In the genomic region with DNA sequence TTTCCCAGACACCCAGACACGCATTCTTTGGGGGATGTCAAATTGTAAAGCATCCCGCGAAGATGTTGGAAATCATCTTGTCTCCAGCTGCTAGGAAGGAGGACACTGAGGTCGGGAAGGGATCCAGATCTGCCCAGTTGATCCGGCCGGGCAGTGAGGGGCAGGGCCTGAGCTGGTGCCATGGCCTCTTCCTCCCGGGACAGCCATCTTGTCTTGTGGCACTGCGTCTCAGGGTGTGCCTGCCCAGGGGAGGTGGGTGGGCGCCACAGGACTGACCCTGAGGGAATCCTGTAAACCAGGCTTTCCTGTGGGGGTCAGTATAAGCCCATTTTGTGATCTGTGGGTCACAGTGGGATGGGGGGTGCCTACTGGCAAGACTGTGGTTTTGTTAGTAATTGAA, we compare ENCODE assay signal across 23 cellular contexts. TPM values are rescaled to one million over a fixed set of nuclear protein-coding genes. Genes with fewer than 3 reads are reported as not detected.
DNase-seq lines count a peak whose midpoint lies in the region; FAIRE-seq and TF ChIP-seq lines count a peak whose summit lies in the region.
"Had no signal": no experiment of that assay in that cellular context is flagged by ENCODE, and none has a peak within 500 bp of the region (broad histone marks: within the 10 kb centered on the region; RNA-seq: fewer than 3 reads in every experiment).

No MANE protein-coding gene starts in this region.

- no peak overlapping the region for H2BK5ac ChIP-seq in H1 (ENCODE audit: low read depth, low read length)

- no peak overlapping the region for H2AK5ac ChIP-seq in H1 (ENCODE audit: low read depth, low read length)

- H3K4ac ChIP-seq in H1 (replicated peaks; ENCODE audit: insufficient read length, low read depth, low read length), result no peak overlapping the region

- H3K27me3 Mint-ChIP-seq in type B pancreatic cell, result no peaks in the 10 kb centered on the region
- H3K27me3 Mint-ChIP-seq: B cell; CD4-positive, alpha-beta T cell had no signal

- no peak overlapping the region for H3K23ac ChIP-seq in H1 (ENCODE audit: insufficient read length)

- no peaks in the 10 kb centered on the region for H3K4me1 Mint-ChIP-seq in type B pancreatic cell (ENCODE audit: unreplicated experiment)

- 0 out of 2 replicates have a peak overlapping the region, but pooled peaks have one; percentile 35 for H4K8ac ChIP-seq in H1 (ENCODE audit: extremely low read depth, insufficient read depth, low read length)

- peaks cover 16% of the 10 kb centered on the region for H3K36me3 Mint-ChIP-seq in type B pancreatic cell

- no peak overlapping the region for H2BK20ac ChIP-seq in H1 (ENCODE audit: low read length)

- no peak overlapping the region for H3K4me2 ChIP-seq in H1 (ENCODE audit: insufficient read depth in 1 of 2, low read depth in 2 of 2, low read length in 2 of 2)
- H3K4me2 ChIP-seq: A549; BLaER1 treated with 17β-estradiol and CSF1 and Interleukin-3, amounts not matched to agents 10 nM and 100 nM had no signal

- no peak overlapping the region for H4K5ac ChIP-seq in H1 (ENCODE audit: insufficient read length, low read depth, low read length)

- POLR2A ChIA-PET in H1 (lab: Charles Lee; ENCODE audit: partially characterized antibody), result no interaction called here

- H3K36me3 ChIP-seq in H7 (replicated peaks; ENCODE audit: control insufficient read depth, insufficient read depth, low read length) (peaks cover 3% of the 10 kb centered on the region; the same call in 1 of the 2 replicates), H1 (ENCODE audit: control insufficient read depth in 2 of 4, insufficient read depth in 4 of 4, low read length in 3 of 4) (peaks cover 0 to 20% (median under 1%) of the 10 kb centered on the region in 4 experiments; a peak in 4 of 8 replicates)

- no peak overlapping the region for H3K27ac Mint-ChIP-seq in type B pancreatic cell
- H3K27ac Mint-ChIP-seq: B cell; CD4-positive, alpha-beta T cell; CD8-positive, alpha-beta T cell had no signal

- H4K20me1 ChIP-seq in H1 (replicated peaks in 1 of 2; ENCODE audit: control insufficient read depth in 1 of 2, insufficient read depth in 2 of 2, low read length in 2 of 2), result peaks cover 0 to 6% of the 10 kb centered on the region in 2 experiments

- no peaks in the 10 kb centered on the region; the same call in 1 of the 2 replicates for H3K79me1 ChIP-seq in H1 (ENCODE audit: low read depth, low read length)

- no peak for TF ChIP-seq EP300 in H1 (IDR thresholded peaks at IDR 0.05; ENCODE audit: borderline replicate concordance in 1 of 2, low read depth in 2 of 2, low read length in 2 of 2)

- TF ChIP-seq CTCF in H1 (IDR thresholded peaks at IDR 0.05; ENCODE audit: control extremely low read depth in 1 of 3, insufficient read depth in 1 of 3, low read depth in 1 of 3, low read length in 3 of 3) (no peak), type B pancreatic cell (conservative IDR thresholded peaks at IDR 0.05) (no peak)

- peak in 1 of 2 experiments; percentile 7; a peak in 1 of 4 replicates for TF ChIP-seq RAD21 in H1 (IDR thresholded peaks at IDR 0.05 in 1 of 2, conservative IDR thresholded peaks at IDR 0.05 in 1 of 2; ENCODE audit: low read depth in 2 of 2, low read length in 2 of 2)

- 88% methylated on average over 9 of the region's 9 CpGs; no CpG with 5 or more reads in 1 of the 2 experiments for WGBS in H1 (ENCODE audit: extremely low coverage in 1 of 2, insufficient coverage in 1 of 2, insufficient read length in 1 of 2, insufficient replicate concordance in 2 of 2, low coverage in 1 of 2, low lambda C conversion rate in 2 of 2, missing lambda C conversion rate in 1 of 2), 2 experiments

- H3K23me2 ChIP-seq in H1 (ENCODE audit: low read depth, low read length), result no peaks in the 10 kb centered on the region

- H2AFZ ChIP-seq in H1 (ENCODE audit: low read length), result no peak overlapping the region

- no peaks in the 10 kb centered on the region for H3K9me3 Mint-ChIP-seq in type B pancreatic cell
- H3K9me3 Mint-ChIP-seq: CD4-positive, alpha-beta T cell had no signal

- H3K9me3 ChIP-seq in H1 (ENCODE audit: insufficient read depth in 2 of 2, low read depth in 1 of 2, low read length in 1 of 2), result no peaks in the 10 kb centered on the region
- H3K9me3 ChIP-seq: A549, Caco-2 had no signal

- CTCF ChIA-PET in H1 (lab: Charles Lee; ENCODE audit: partially characterized antibody), result no interaction called here

- no peak overlapping the region for H2BK12ac ChIP-seq in H1 (ENCODE audit: low read depth, low read length)

- no peak overlapping the region for H2BK15ac ChIP-seq in H1 (ENCODE audit: low read length)

- peak; percentile 40 for DNase-seq in activated CD8-positive, alpha-beta memory T cell treated with anti-CD3 and anti-CD28 coated beads, Interleukin-2, amount 50 U/mL, for 48 hours
- DNase-seq in activated CD8-positive, alpha-beta memory T cell treated with anti-CD3 and anti-CD28 coated beads for 24 hours, result no peak
- DNase-seq in H7 (peak; percentile 33), H1 (ENCODE audit: low read depth in 1 of 2, low spot score in 2 of 2) (no peak), type B pancreatic cell (ENCODE audit: extremely low spot score, unreplicated experiment) (peak; percentile 36), cortex of kidney (lab: John Stamatoyannopoulos, UW) (no peak), HT-29 (ENCODE audit: low spot score) (no peak)
- DNase-seq: AML-193; Caco-2; Calu3; CD4-positive, alpha-beta T cell; CD8-positive, alpha-beta T cell; DMS79 treated with DMSO at 0.1 percent for 48 hours; GF-D8 had no signal

- H3K79me2 ChIP-seq in H1 (ENCODE audit: control insufficient read depth in 1 of 2, insufficient read depth in 2 of 2, low read length in 2 of 2), result no peaks in the 10 kb centered on the region

- H3K4me3 Mint-ChIP-seq in type B pancreatic cell, result no peak overlapping the region
- H3K4me3 Mint-ChIP-seq: B cell; CD4-positive, alpha-beta T cell; CD8-positive, alpha-beta T cell had no signal

- TF ChIP-seq POLR2A in H1 (IDR thresholded peaks at IDR 0.05; ENCODE audit: control extremely low read depth in 1 of 2, low read depth in 2 of 2, low read length in 2 of 2), result no peak

- no peak overlapping the region for H2BK120ac ChIP-seq in H1 (replicated peaks; ENCODE audit: low read depth, low read length)

- no peak overlapping the region for H3K27ac ChIP-seq in H1 (ENCODE audit: low read depth, low read length)
- H3K27ac ChIP-seq: 22Rv1; A549; BLaER1 treated with 17β-estradiol and CSF1 and Interleukin-3, amounts not matched to agents 10 nM and 100 nM; C4-2B had no signal

- no peaks in the 10 kb centered on the region for H3K4me1 ChIP-seq in H1 (replicated peaks in 1 of 4; ENCODE audit: control insufficient read depth in 3 of 4, insufficient read depth in 4 of 4, low read length in 3 of 4)
- H3K4me1 ChIP-seq: A549; BLaER1 treated with 17β-estradiol and CSF1 and Interleukin-3, amounts not matched to agents 10 nM and 100 nM; Caco-2 had no signal

- H3K56ac ChIP-seq in H1 (replicated peaks; ENCODE audit: insufficient read length, low read depth, low read length), result no peak overlapping the region

- H3K9ac ChIP-seq in H1 (replicated peaks in 1 of 4; ENCODE audit: extremely low read depth in 1 of 4, low read depth in 3 of 4, low read length in 3 of 4), result no peak overlapping the region
- H3K9ac ChIP-seq: BLaER1 treated with 17β-estradiol and CSF1 and Interleukin-3, amounts not matched to agents 10 nM and 100 nM had no signal

- H4K91ac ChIP-seq in H1 (replicated peaks; ENCODE audit: insufficient read length, low read length), result no peak overlapping the region

- H3K27me3 ChIP-seq in H7 (ENCODE audit: control insufficient read depth, insufficient read depth, low read length), result no peaks in the 10 kb centered on the region
- H3K27me3 ChIP-seq in H1 (replicated peaks in 1 of 4; ENCODE audit: control insufficient read depth in 3 of 4, extremely low read depth in 1 of 4, insufficient read depth in 3 of 4, low read length in 3 of 4), result no peaks in the 10 kb centered on the region
- H3K27me3 ChIP-seq: BLaER1 treated with 17β-estradiol and CSF1 and Interleukin-3, amounts not matched to agents 10 nM and 100 nM had no signal

- FAIRE-seq in H1 (lab: Jason Lieb, UNC), result no peak
- FAIRE-seq: A549, D721Med, G401.6, GM12891, GM19239 had no signal

- no peak overlapping the region for H3K18ac ChIP-seq in H1 (ENCODE audit: extremely low read depth, low read length)

- no peak overlapping the region for H3K14ac ChIP-seq in H1 (ENCODE audit: insufficient read length)

- H3K4me3 ChIP-seq in H7 (ENCODE audit: insufficient read depth, low read depth, low read length), result no peak overlapping the region
- H3K4me3 ChIP-seq in H1 (ENCODE audit: extremely low read depth in 1 of 4, insufficient read depth in 2 of 4, low read depth in 3 of 4, low read length in 4 of 4), result no peak overlapping the region
- H3K4me3 ChIP-seq: A549; BLaER1 treated with 17β-estradiol and CSF1 and Interleukin-3, amounts not matched to agents 10 nM and 100 nM had no signal

TF ChIP-seq in H1, 55 proteins besides CTCF, POLR2A, EP300 and RAD21 (continues in another document):
- TF ChIP-seq SIRT6 (IDR thresholded peaks at IDR 0.05; ENCODE audit: low read length), result no peak

RNA-seq across cellular contexts. Expression of gene TRAF3IP1, which starts 10.1 kb away (rescaled TPM):
- 3.9 and 9.5 TPM in 2 replicates for total RNA-seq in H7 (2014; rRNA removed; shearing (Covaris generic))
- total RNA-seq in H1 (2021; fragmentation: NEBNext Ultra II Directional; extraction: Animal tissue kit (Norgen Biotek cat#: 25700)), result 15.9 and 17.5 TPM in 2 replicates
- polyA plus RNA-seq in H1 (2011; rRNA removed), result 2.3 and 2.8 TPM in 2 replicates
- polyA plus RNA-seq in H1 (2011; cell fraction: cytosol; rRNA removed), result 4.4 TPM
- polyA plus RNA-seq in H1 (2011; cell fraction: nucleus; rRNA removed), result 2.4 TPM
- polyA plus RNA-seq in H1 (2012, experiment 1 of 2), result 10.7 to 16.8 TPM (median 13.9 TPM) in 4 replicates
- 0.98 TPM for polyA plus RNA-seq in H1 (2012, experiment 2 of 2)
- polyA plus RNA-seq in H1 (2013, experiment 1 of 2), result 9.9 TPM
- 8.7 TPM for polyA plus RNA-seq in H1 (2013, experiment 2 of 2)
- polyA minus RNA-seq in H1 (2011; rRNA and poly(A)+ RNA removed), result 3.5 and 8.0 TPM in 2 replicates
- 6.5 TPM for polyA minus RNA-seq in H1 (2011; cell fraction: cytosol; rRNA and poly(A)+ RNA removed)
- polyA minus RNA-seq in H1 (2011; cell fraction: nucleus; rRNA and poly(A)+ RNA removed), result 4.1 TPM
- total RNA-seq in type B pancreatic cell (ENCODE audit: low replicate concordance), result 20.9 and 21.0 TPM in 2 replicates
- total RNA-seq in HT-29 (2014; rRNA removed; shearing (Covaris generic)), result 2.4 and 3.6 TPM in 2 replicates

RNA-seq across cellular contexts. Expression of gene PER2, which starts 42.0 kb away (rescaled TPM):
- 3.6 and 4.8 TPM in 2 replicates for total RNA-seq in H7 (2014; rRNA removed; shearing (Covaris generic))
- 5.5 TPM in 2 replicates for total RNA-seq in H1 (2021; fragmentation: NEBNext Ultra II Directional; extraction: Animal tissue kit (Norgen Biotek cat#: 25700))
- 0.91 and 0.99 TPM in 2 replicates for polyA plus RNA-seq in H1 (2011; rRNA removed)
- 0.78 TPM for polyA plus RNA-seq in H1 (2011; cell fraction: cytosol; rRNA removed)
- 2.3 TPM for polyA plus RNA-seq in H1 (2011; cell fraction: nucleus; rRNA removed)
- 2.0 to 2.9 TPM (median 2.3 TPM) in 4 replicates for polyA plus RNA-seq in H1 (2012, experiment 1 of 2)
- 0.73 TPM for polyA plus RNA-seq in H1 (2012, experiment 2 of 2)
- polyA plus RNA-seq in H1 (2013, experiment 1 of 2), result 1.5 TPM
- 1.6 TPM for polyA plus RNA-seq in H1 (2013, experiment 2 of 2)
- polyA minus RNA-seq in H1 (2011; rRNA and poly(A)+ RNA removed), result 4.9 and 7.3 TPM in 2 replicates
- polyA minus RNA-seq in H1 (2011; cell fraction: cytosol; rRNA and poly(A)+ RNA removed), result 3.7 TPM
- polyA minus RNA-seq in H1 (2011; cell fraction: nucleus; rRNA and poly(A)+ RNA removed), result 7.2 TPM
- 14.0 and 15.5 TPM in 2 replicates for total RNA-seq in type B pancreatic cell (ENCODE audit: low replicate concordance)
- total RNA-seq in HT-29 (2014; rRNA removed; shearing (Covaris generic)), result 26.6 and 28.3 TPM in 2 replicates

Comparison
In these comparisons a context has a peak if more than half of its experiments do, and no peak if none do; other contexts are left out.
1. DNase-seq: peak in activated CD8-positive, alpha-beta memory T cell treated with anti-CD3 and anti-CD28 coated beads, Interleukin-2, amount 50 U/mL, for 48 hours (single experiment), H7 (single experiment) and type B pancreatic cell (single experiment); none in activated CD8-positive, alpha-beta memory T cell treated with anti-CD3 and anti-CD28 coated beads for 24 hours (single experiment), H1 (0 of 2), cortex of kidney (single experiment) and HT-29 (single experiment).